In genomic region chr2:233354500-233354924, GRCh38 we compare ENCODE assay signal across 9 cellular contexts. TPM values are rescaled to one million over a fixed set of nuclear protein-coding genes. Genes with fewer than 3 reads are reported as not detected.
A peak's percentile ranks its signal among the peaks of the same experiment; 100 is the strongest.
DNase-seq lines count a peak whose midpoint lies in the region; ATAC-seq and TF ChIP-seq lines count a peak whose summit lies in the region.
"Had no signal": no experiment of that assay in that cellular context is flagged by ENCODE, and none has a peak within 500 bp of the region (broad histone marks: within the 10 kb centered on the region; RNA-seq: fewer than 3 reads in every experiment).

No MANE protein-coding gene starts in this region.

- H4K20me1 ChIP-seq in DOHH2 (ENCODE audit: control insufficient read depth, insufficient read depth, low read depth, low read length), result peaks cover 12% of the 10 kb centered on the region; the same call in 1 of the 2 replicates

- peaks cover 21% of the 10 kb centered on the region for H3K27me3 ChIP-seq in DOHH2 (ENCODE audit: control insufficient read depth, low read length)
- H3K27me3 ChIP-seq in NT2/D1 (ENCODE audit: insufficient read depth, insufficient read length), result peaks cover 51% of the 10 kb centered on the region
- H3K27me3 ChIP-seq in right cardiac atrium (ENCODE audit: control insufficient read depth, insufficient read depth), result no peaks in the 10 kb centered on the region
- H3K27me3 ChIP-seq in tibial artery, result no peaks in the 10 kb centered on the region

- intact Hi-C loops in right cardiac atrium (cut with DNase I), result loop anchor here in 3 of 4 donors (5.0 to 10.0 kb wide), 2 partner anchors 88 to 90 kb away; no protein-coding TSS in a partner anchor
- intact Hi-C loops in tibial artery (cut with DNase I; ENCODE audit: low total_unique reads), result loop anchor here (5.0 kb wide), 1 partner anchor 88 kb away; no protein-coding TSS in a partner anchor

- peak; percentile 42 for ATAC-seq in GM21723 (IDR thresholded peaks at IDR 0.05; ENCODE audit: unreplicated experiment)
- peak in 1 of 2 donors; percentile 3 for ATAC-seq in right cardiac atrium
- ATAC-seq in HG03432 (IDR thresholded peaks at IDR 0.05; ENCODE audit: unreplicated experiment), result no peak
- no peak for ATAC-seq in HG03457 (IDR thresholded peaks at IDR 0.05; ENCODE audit: unreplicated experiment)

- no peaks in the 10 kb centered on the region for H3K9me3 ChIP-seq in DOHH2 (ENCODE audit: control insufficient read depth, insufficient read depth, low read length)
- no peaks in the 10 kb centered on the region for H3K9me3 ChIP-seq in NT2/D1 (ENCODE audit: insufficient read depth, low read length)
- H3K9me3 ChIP-seq in right cardiac atrium (ENCODE audit: control insufficient read depth, low read length), result no peaks in the 10 kb centered on the region
- H3K9me3 ChIP-seq in tibial artery, result no peaks in the 10 kb centered on the region

- DNase-seq in NT2/D1 (ENCODE audit: low read depth, low spot score) (no peak), right cardiac atrium (no peak), tibial artery (no peak), activated gamma-delta T cell (lab: John Stamatoyannopoulos, UW) (no peak)

- H3F3A ChIP-seq in DOHH2 (ENCODE audit: control insufficient read depth, insufficient read depth), result peaks cover 13% of the 10 kb centered on the region

- H3K79me2 ChIP-seq in DOHH2 (ENCODE audit: control insufficient read depth, low read length), result peaks cover 48% of the 10 kb centered on the region

- peaks cover 39% of the 10 kb centered on the region for H3K36me3 ChIP-seq in DOHH2 (ENCODE audit: control insufficient read depth, low read length)
- H3K36me3 ChIP-seq in NT2/D1 (ENCODE audit: insufficient read depth, insufficient read length, low read length), result peaks cover 10% of the 10 kb centered on the region
- no peaks in the 10 kb centered on the region for H3K36me3 ChIP-seq in tibial artery

- H3K27ac ChIP-seq in DOHH2 (ENCODE audit: low read depth, low read length) (no peak overlapping the region), right cardiac atrium (ENCODE audit: low read length) (no peak overlapping the region), tibial artery (no peak overlapping the region)

- H3K9me2 ChIP-seq in DOHH2 (replicated peaks; ENCODE audit: control insufficient read depth, low read length), result no peaks in the 10 kb centered on the region

- H3K4me3 ChIP-seq in DOHH2 (ENCODE audit: low read length) (peak overlapping the region; percentile 96), NT2/D1 (ENCODE audit: insufficient read length, low read depth) (peak overlapping the region; percentile 70), right cardiac atrium (ENCODE audit: low read length) (peak overlapping the region; percentile 99), tibial artery (peak overlapping the region; percentile 72 to 91)

- H3K4me1 ChIP-seq in DOHH2 (ENCODE audit: control insufficient read depth, low read length) (peaks cover 81% of the 10 kb centered on the region), NT2/D1 (ENCODE audit: insufficient read depth, insufficient read length) (peaks cover 12% of the 10 kb centered on the region), right cardiac atrium (ENCODE audit: control insufficient read depth, insufficient read depth, low read length) (peaks cover 5% of the 10 kb centered on the region), tibial artery (peaks cover 0 to 42% (median 25%) of the 10 kb centered on the region in 4 donors)

- WGBS in right cardiac atrium, result under 1% methylated on average over 63 of the region's 77 CpGs

- peak overlapping the region; percentile 75; the same call in 1 of the 2 replicates for H3K4me2 ChIP-seq in DOHH2 (ENCODE audit: low read length)

- TF ChIP-seq CTCF in DOHH2 (IDR thresholded peaks at IDR 0.05; ENCODE audit: low read depth, low read length, poor library complexity, severe bottlenecking) (no peak), tibial artery (IDR thresholded peaks at IDR 0.05) (no peak)

- H3K9ac ChIP-seq in NT2/D1 (ENCODE audit: insufficient read length, low read depth), result peak overlapping the region; percentile 82

RNA-seq across cellular contexts. Expression of gene DGKD, which starts 0.2 kb away (rescaled TPM):
- total RNA-seq in right cardiac atrium, result 10 to 100 TPM; 27.6 to 44.9 (median 38.6) TPM
- 17.9 TPM for polyA plus RNA-seq in right cardiac atrium

RNA-seq across cellular contexts. Expression of gene SAG, which starts 46.9 kb away (rescaled TPM):
- total RNA-seq in right cardiac atrium, result not detected
- polyA plus RNA-seq in right cardiac atrium, result not detected
- total RNA-seq: renal cortical epithelial cell had no signal
